In the genomic region with DNA sequence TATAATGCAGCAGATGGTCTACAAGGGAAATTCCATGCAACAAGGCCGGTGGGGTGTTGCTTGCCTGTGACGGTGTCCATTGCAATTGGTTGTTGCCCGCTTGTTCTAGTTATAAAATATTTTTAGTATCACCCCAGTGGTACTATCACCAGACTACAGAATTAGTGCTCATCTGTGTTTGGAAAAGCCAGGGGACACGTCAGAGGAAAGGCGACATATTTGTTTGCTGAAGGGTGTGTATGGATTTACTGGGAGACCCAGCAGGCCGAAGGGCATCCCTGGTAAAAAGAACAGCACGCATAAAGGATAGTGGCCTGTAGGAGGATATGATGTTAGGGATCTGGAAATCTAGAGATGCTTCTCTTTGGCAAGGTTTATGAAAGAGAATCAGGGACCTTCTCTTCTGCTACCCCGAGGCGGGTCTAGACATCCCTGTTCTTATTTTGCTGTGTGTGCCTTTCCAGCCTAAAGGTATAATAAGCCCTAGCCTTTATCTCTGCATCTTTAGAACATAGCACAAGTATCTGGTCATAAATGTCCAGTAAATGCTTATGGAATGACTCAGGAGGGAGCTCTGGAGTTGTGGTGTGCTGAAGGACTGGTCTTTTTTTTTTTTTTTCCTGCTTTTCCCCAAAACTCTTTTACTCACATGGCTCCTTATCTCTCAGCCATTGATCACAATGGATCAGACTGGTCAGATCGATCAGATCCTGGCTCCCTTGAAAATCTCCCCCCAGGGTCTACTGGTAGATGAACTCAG, we compare ENCODE assay signal across 1 cellular context.
TF ChIP-seq lines count a peak whose summit lies in the region.

No MANE protein-coding gene starts in this region.

TF ChIP-seq in H1, 55 proteins besides CTCF, POLR2A, EP300 and RAD21 (continued from another document):
- TF ChIP-seq GTF2F1 (IDR thresholded peaks at IDR 0.05; ENCODE audit: borderline replicate concordance, low read depth, low read length): no peak
- TF ChIP-seq TCF12 (IDR thresholded peaks at IDR 0.05; ENCODE audit: low read depth, low read length): no peak
- no peak for TF ChIP-seq CHD1 (IDR thresholded peaks at IDR 0.05; ENCODE audit: low read depth, low read length)
- TF ChIP-seq EZH2 (IDR thresholded peaks at IDR 0.05; ENCODE audit: low read depth, low read length, severe bottlenecking): no peak
- TF ChIP-seq ZNF274 (IDR thresholded peaks at IDR 0.05; ENCODE audit: borderline replicate concordance, extremely low read depth, low read length): no peak
- no peak for TF ChIP-seq CHD2 (IDR thresholded peaks at IDR 0.05; ENCODE audit: low read length)
- TF ChIP-seq, protein P1, sequence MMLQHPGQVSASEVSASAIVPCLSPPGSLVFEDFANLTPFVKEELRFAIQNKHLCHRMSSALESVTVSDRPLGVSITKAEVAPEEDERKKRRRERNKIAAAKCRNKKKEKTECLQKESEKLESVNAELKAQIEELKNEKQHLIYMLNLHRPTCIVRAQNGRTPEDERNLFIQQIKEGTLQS (IDR thresholded peaks at IDR 0.05; ENCODE audit: insufficient read depth, low read depth, low read length): no peak
- TF ChIP-seq ASH2L (IDR thresholded peaks at IDR 0.05; ENCODE audit: low read length): no peak
- TF ChIP-seq POLR2AphosphoS5 (IDR thresholded peaks at IDR 0.05; ENCODE audit: low read depth, low read length): no peak
- no peak for TF ChIP-seq GABPA (IDR thresholded peaks at IDR 0.05; ENCODE audit: borderline replicate concordance, insufficient read depth, low read length)
- TF ChIP-seq, protein P2, sequence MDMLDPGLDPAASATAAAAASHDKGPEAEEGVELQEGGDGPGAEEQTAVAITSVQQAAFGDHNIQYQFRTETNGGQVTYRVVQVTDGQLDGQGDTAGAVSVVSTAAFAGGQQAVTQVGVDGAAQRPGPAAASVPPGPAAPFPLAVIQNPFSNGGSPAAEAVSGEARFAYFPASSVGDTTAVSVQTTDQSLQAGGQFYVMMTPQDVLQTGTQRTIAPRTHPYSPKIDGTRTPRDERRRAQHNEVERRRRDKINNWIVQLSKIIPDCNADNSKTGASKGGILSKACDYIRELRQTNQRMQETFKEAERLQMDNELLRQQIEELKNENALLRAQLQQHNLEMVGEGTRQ (IDR thresholded peaks at IDR 0.05; ENCODE audit: low read length): no peak
- TF ChIP-seq NRF1 (IDR thresholded peaks at IDR 0.05; ENCODE audit: low read depth, low read length): no peak
- no peak for TF ChIP-seq BRCA1 (IDR thresholded peaks at IDR 0.05; ENCODE audit: low read depth, low read length)
- no peak for TF ChIP-seq RNF2 (IDR thresholded peaks at IDR 0.05; ENCODE audit: borderline replicate concordance, low read depth, low read length, missing control alignments, poor library complexity, severe bottlenecking)
- no peak for TF ChIP-seq FOSL1 (IDR thresholded peaks at IDR 0.05; ENCODE audit: insufficient read depth, low read depth, low read length)
